24 cellular contexts compared by ENCODE assay signal in genomic region chr1:240018617-240019016, GRCh38.
"Had no signal": no experiment of that assay in that cellular context is flagged by ENCODE, and none has a peak within 500 bp of the region (broad histone marks: within the 10 kb centered on the region; RNA-seq: fewer than 3 reads in every experiment).

No MANE protein-coding gene starts in this region.

- H3K27ac ChIP-seq: colonic mucosa, coronary artery, dorsolateral prefrontal cortex, epithelial cell of prostate, esophagus muscularis mucosa, esophagus squamous epithelium, foreskin keratinocyte, gastrocnemius medialis, gastroesophageal sphincter, heart left ventricle, heart right ventricle had no signal

- H3K9me3 ChIP-seq: colonic mucosa, gastrocnemius medialis had no signal

- ATAC-seq: effector memory CD8-positive, alpha-beta T cell; esophagus mucosa; foreskin keratinocyte; gastrocnemius medialis; gastroesophageal sphincter; heart left ventricle; heart right ventricle had no signal

- DNase-seq: colonic mucosa; cortex of kidney; dermis blood vessel endothelial cell; dorsolateral prefrontal cortex; effector CD4-positive, alpha-beta T cell; effector CD8-positive, alpha-beta T cell; effector memory CD4-positive, alpha-beta T cell; effector memory CD8-positive, alpha-beta T cell; endodermal cell; erythroblast; esophagus squamous epithelium; foreskin fibroblast; foreskin keratinocyte; foreskin melanocyte; gastrocnemius medialis; glutamatergic neuron; head of caudate nucleus; heart left ventricle; heart right ventricle had no signal

- H3K4me3 ChIP-seq: colonic mucosa, coronary artery, dorsolateral prefrontal cortex, esophagus muscularis mucosa, esophagus squamous epithelium, gastrocnemius medialis, gastroesophageal sphincter, heart left ventricle, heart right ventricle had no signal

- H3K4me1 ChIP-seq: colonic mucosa, esophagus muscularis mucosa, esophagus squamous epithelium, foreskin keratinocyte, gastrocnemius medialis, gastroesophageal sphincter, heart left ventricle, heart right ventricle had no signal

- H3K36me3 ChIP-seq: colonic mucosa, esophagus muscularis mucosa, esophagus squamous epithelium, gastrocnemius medialis, gastroesophageal sphincter, heart left ventricle, heart right ventricle had no signal

- H3K27me3 ChIP-seq: colonic mucosa, dorsolateral prefrontal cortex, esophagus muscularis mucosa, esophagus squamous epithelium, foreskin keratinocyte, gastrocnemius medialis, gastroesophageal sphincter, heart right ventricle had no signal
